In the genomic region with DNA sequence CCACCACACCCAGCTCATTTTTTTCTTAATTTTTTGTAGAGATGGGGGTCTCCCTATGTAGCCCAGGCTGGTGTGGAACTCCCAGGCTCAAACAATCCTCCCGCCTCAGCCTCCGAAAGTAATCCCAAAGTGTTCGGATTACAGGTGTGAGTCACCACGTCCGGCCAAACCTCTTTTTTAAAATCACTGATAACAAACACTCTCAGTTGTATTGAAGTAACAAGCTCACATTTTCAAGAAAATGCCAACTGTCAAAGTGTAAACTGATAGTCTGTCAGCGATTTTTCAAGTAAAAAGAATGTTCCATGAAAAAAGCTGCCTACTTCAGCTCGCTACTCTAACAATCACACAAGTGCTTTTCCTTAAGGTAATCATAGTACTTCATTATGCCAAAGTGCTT, we compare ENCODE assay signal across 1 cellular context.
TF ChIP-seq lines count a peak whose summit lies in the region.

No MANE protein-coding gene starts in this region.

TF ChIP-seq in HCT116, 20 proteins besides CTCF, POLR2A, EP300 and RAD21:
- TF ChIP-seq ELF1 (IDR thresholded peaks at IDR 0.05; ENCODE audit: borderline replicate concordance, low read depth) (no peak), FOSL1 (IDR thresholded peaks at IDR 0.05; ENCODE audit: low read depth) (peak; percentile 44), CBX3 (IDR thresholded peaks at IDR 0.05; ENCODE audit: low read depth) (no peak), ZFX (IDR thresholded peaks at IDR 0.05) (no peak)
